In genomic region chr7:66844552-66845381, GRCh38 we compare ENCODE assay signal across 8 cellular contexts.
DNase-seq lines count a peak whose midpoint lies in the region; ATAC-seq and TF ChIP-seq lines count a peak whose summit lies in the region.

No MANE protein-coding gene starts in this region.

- TF ChIP-seq CTCF in GM13976 (IDR thresholded peaks at IDR 0.05; ENCODE audit: borderline replicate concordance, control extremely low read depth, extremely low read depth, insufficient read depth, missing control alignments) (no peak), right atrium auricular region (IDR thresholded peaks at IDR 0.05) (peak in 1 of 2 donors; percentile 30), vagina (IDR thresholded peaks at IDR 0.05) (peak in 1 of 3 experiments; percentile 49)

- H3K27me3 ChIP-seq in right atrium auricular region (no peaks in the 10 kb centered on the region), vagina (no peaks in the 10 kb centered on the region)

- peak overlapping the region; percentile 98 for H3K4me3 Mint-ChIP-seq in T-helper 1 cell treated with Interleukin-12 subunit alpha and Interleukin-12 subunit beta and Interleukin-4 antibody, amounts not matched to agents 30 μg/mL and 1 μg/mL, for 36 hours

- H3K27ac ChIP-seq in angular gyrus (ENCODE audit: low read depth, low read length) (peak overlapping the region; percentile 88), right atrium auricular region (peak overlapping the region; percentile 89 to 92), vagina (peak overlapping the region; percentile 85)

- H3K4me3 ChIP-seq in right atrium auricular region (peak overlapping the region; percentile 73 to 83), vagina (peak overlapping the region; percentile 62 to 85)

- H3K36me3 ChIP-seq in right atrium auricular region (no peaks in the 10 kb centered on the region), vagina (no peaks in the 10 kb centered on the region)

- intact Hi-C loops in vagina (cut with DNase I), result no loop called here

- H3K4me1 Mint-ChIP-seq in T-helper 1 cell treated with Interleukin-12 subunit alpha and Interleukin-12 subunit beta and Interleukin-4 antibody, amounts not matched to agents 30 μg/mL and 1 μg/mL, for 36 hours (ENCODE audit: low read depth), result peaks cover 19% of the 10 kb centered on the region

- no peaks in the 10 kb centered on the region for H3K9me3 Mint-ChIP-seq in T-helper 1 cell treated with Interleukin-12 subunit alpha and Interleukin-12 subunit beta and Interleukin-4 antibody, amounts not matched to agents 30 μg/mL and 1 μg/mL, for 36 hours

- TF ChIP-seq POLR2A in vagina (IDR thresholded peaks at IDR 0.05), result peak; percentile 64 to 86

- in situ Hi-C loops in GM13976 (cut with MboI; ENCODE audit: low sequenced_read_pairs, unreplicated experiment), result no loop called here

- no peaks in the 10 kb centered on the region for H3K9me3 ChIP-seq in right atrium auricular region
- no peaks in the 10 kb centered on the region for H3K9me3 ChIP-seq in vagina

- H3K27me3 Mint-ChIP-seq in T-helper 1 cell treated with Interleukin-12 subunit alpha and Interleukin-12 subunit beta and Interleukin-4 antibody, amounts not matched to agents 30 μg/mL and 1 μg/mL, for 36 hours (ENCODE audit: low read depth), result no peaks in the 10 kb centered on the region

- peak; percentile 92 for ATAC-seq in HG02870 (IDR thresholded peaks at IDR 0.05; ENCODE audit: unreplicated experiment)

- DNase-seq in GM13976 (ENCODE audit: low spot score) (peak; percentile 99), NCI-H146 treated with DMSO at 0.1 percent for 48 hours (lab: John Stamatoyannopoulos, UW; ENCODE audit: unreplicated experiment) (peak; percentile 94), right atrium auricular region (ENCODE audit: low spot score) (peak; percentile 98), pulmonary artery endothelial cell (ENCODE audit: low read depth, low spot score) (peak; percentile 90), vagina (ENCODE audit: extremely low spot score in 2 of 2) (peak; percentile 97 to 99)

- H3K36me3 Mint-ChIP-seq in T-helper 1 cell treated with Interleukin-12 subunit alpha and Interleukin-12 subunit beta and Interleukin-4 antibody, amounts not matched to agents 30 μg/mL and 1 μg/mL, for 36 hours (ENCODE audit: low read depth), result peaks cover 4% of the 10 kb centered on the region

- H3K27ac Mint-ChIP-seq in T-helper 1 cell treated with Interleukin-12 subunit alpha and Interleukin-12 subunit beta and Interleukin-4 antibody, amounts not matched to agents 30 μg/mL and 1 μg/mL, for 36 hours, result peak overlapping the region; percentile 97

- H3K4me1 ChIP-seq in right atrium auricular region, result peaks cover 0 to 15% of the 10 kb centered on the region in 2 donors
- peaks cover 9% of the 10 kb centered on the region for H3K4me1 ChIP-seq in vagina

Comparison
In these comparisons a context has a peak if more than half of its experiments do, and no peak if none do; other contexts are left out.
1. Peak in every context shown above with its lines: DNase-seq, ATAC-seq, H3K4me3 ChIP-seq and H3K27ac ChIP-seq.